Comparison of ENCODE assay signal across 1 cellular context in genomic region chr22:29799217-29799680, GRCh38.
A peak's percentile ranks its signal among the peaks of the same experiment; 100 is the strongest.
TF ChIP-seq lines count a peak whose summit lies in the region.

No MANE protein-coding gene starts in this region.

TF ChIP-seq in HepG2, 621 proteins besides CTCF, POLR2A, EP300 and RAD21 (continued from another document and continues in another):
- no peak for TF ChIP-seq ZBTB40 (IDR thresholded peaks at IDR 0.05)
- no peak for TF ChIP-seq ZBTB40 (CRISPR knock-in tag; IDR thresholded peaks at IDR 0.05)
- TF ChIP-seq, protein P1, sequence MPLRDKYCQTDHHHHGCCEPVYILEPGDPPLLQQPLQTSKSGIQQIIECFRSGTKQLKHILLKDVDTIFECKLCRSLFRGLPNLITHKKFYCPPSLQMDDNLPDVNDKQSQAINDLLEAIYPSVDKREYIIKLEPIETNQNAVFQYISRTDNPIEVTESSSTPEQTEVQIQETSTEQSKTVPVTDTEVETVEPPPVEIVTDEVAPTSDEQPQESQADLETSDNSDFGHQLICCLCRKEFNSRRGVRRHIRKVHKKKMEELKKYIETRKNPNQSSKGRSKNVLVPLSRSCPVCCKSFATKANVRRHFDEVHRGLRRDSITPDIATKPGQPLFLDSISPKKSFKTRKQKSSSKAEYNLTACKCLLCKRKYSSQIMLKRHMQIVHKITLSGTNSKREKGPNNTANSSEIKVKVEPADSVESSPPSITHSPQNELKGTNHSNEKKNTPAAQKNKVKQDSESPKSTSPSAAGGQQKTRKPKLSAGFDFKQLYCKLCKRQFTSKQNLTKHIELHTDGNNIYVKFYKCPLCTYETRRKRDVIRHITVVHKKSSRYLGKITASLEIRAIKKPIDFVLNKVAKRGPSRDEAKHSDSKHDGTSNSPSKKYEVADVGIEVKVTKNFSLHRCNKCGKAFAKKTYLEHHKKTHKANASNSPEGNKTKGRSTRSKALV (CRISPR knock-in tag; IDR thresholded peaks at IDR 0.05): no peak
- TF ChIP-seq ARNT2 (CRISPR knock-in tag; IDR thresholded peaks at IDR 0.05; ENCODE audit: low read depth): 0 out of 2 replicates have a peak, but pooled peaks have one; percentile 45
- no peak for TF ChIP-seq ZFP41 (CRISPR knock-in tag; IDR thresholded peaks at IDR 0.05; ENCODE audit: borderline replicate concordance)
- TF ChIP-seq NFATC3 (CRISPR knock-in tag; IDR thresholded peaks at IDR 0.05): no peak
- TF ChIP-seq, protein P2, sequence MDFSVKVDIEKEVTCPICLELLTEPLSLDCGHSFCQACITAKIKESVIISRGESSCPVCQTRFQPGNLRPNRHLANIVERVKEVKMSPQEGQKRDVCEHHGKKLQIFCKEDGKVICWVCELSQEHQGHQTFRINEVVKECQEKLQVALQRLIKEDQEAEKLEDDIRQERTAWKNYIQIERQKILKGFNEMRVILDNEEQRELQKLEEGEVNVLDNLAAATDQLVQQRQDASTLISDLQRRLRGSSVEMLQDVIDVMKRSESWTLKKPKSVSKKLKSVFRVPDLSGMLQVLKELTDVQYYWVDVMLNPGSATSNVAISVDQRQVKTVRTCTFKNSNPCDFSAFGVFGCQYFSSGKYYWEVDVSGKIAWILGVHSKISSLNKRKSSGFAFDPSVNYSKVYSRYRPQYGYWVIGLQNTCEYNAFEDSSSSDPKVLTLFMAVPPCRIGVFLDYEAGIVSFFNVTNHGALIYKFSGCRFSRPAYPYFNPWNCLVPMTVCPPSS (IDR thresholded peaks at IDR 0.05): no peak
- no peak for TF ChIP-seq EHMT2 (IDR thresholded peaks at IDR 0.05; ENCODE audit: borderline replicate concordance, low read depth, low read length)
- peak; percentile 77 for TF ChIP-seq KAT8 (CRISPR knock-in tag; IDR thresholded peaks at IDR 0.05)
- no peak for TF ChIP-seq ZNF75D (CRISPR knock-in tag; IDR thresholded peaks at IDR 0.05; ENCODE audit: borderline replicate concordance)
- TF ChIP-seq, protein P3, sequence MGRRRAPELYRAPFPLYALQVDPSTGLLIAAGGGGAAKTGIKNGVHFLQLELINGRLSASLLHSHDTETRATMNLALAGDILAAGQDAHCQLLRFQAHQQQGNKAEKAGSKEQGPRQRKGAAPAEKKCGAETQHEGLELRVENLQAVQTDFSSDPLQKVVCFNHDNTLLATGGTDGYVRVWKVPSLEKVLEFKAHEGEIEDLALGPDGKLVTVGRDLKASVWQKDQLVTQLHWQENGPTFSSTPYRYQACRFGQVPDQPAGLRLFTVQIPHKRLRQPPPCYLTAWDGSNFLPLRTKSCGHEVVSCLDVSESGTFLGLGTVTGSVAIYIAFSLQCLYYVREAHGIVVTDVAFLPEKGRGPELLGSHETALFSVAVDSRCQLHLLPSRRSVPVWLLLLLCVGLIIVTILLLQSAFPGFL (CRISPR knock-in tag; IDR thresholded peaks at IDR 0.05): no peak
- TF ChIP-seq ZNF446 (CRISPR knock-in tag; IDR thresholded peaks at IDR 0.05): no peak
- TF ChIP-seq HNRNPUL1 (IDR thresholded peaks at IDR 0.05; ENCODE audit: low read depth, low read length): no peak
- TF ChIP-seq PHF21A (CRISPR knock-in tag; IDR thresholded peaks at IDR 0.05): peak; percentile 83
- TF ChIP-seq, protein P4, sequence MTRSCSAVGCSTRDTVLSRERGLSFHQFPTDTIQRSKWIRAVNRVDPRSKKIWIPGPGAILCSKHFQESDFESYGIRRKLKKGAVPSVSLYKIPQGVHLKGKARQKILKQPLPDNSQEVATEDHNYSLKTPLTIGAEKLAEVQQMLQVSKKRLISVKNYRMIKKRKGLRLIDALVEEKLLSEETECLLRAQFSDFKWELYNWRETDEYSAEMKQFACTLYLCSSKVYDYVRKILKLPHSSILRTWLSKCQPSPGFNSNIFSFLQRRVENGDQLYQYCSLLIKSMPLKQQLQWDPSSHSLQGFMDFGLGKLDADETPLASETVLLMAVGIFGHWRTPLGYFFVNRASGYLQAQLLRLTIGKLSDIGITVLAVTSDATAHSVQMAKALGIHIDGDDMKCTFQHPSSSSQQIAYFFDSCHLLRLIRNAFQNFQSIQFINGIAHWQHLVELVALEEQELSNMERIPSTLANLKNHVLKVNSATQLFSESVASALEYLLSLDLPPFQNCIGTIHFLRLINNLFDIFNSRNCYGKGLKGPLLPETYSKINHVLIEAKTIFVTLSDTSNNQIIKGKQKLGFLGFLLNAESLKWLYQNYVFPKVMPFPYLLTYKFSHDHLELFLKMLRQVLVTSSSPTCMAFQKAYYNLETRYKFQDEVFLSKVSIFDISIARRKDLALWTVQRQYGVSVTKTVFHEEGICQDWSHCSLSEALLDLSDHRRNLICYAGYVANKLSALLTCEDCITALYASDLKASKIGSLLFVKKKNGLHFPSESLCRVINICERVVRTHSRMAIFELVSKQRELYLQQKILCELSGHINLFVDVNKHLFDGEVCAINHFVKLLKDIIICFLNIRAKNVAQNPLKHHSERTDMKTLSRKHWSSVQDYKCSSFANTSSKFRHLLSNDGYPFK (CRISPR knock-in tag; IDR thresholded peaks at IDR 0.05; ENCODE audit: borderline replicate concordance): no peak
- no peak for TF ChIP-seq ZNF598 (CRISPR knock-in tag; IDR thresholded peaks at IDR 0.05; ENCODE audit: borderline replicate concordance)
- no peak for TF ChIP-seq ZNF780A (CRISPR knock-in tag; IDR thresholded peaks at IDR 0.05)
- TF ChIP-seq ZNF354B (CRISPR knock-in tag; IDR thresholded peaks at IDR 0.05): no peak
- no peak for TF ChIP-seq ZNF180 (CRISPR knock-in tag; IDR thresholded peaks at IDR 0.05; ENCODE audit: borderline replicate concordance, low read depth)
- TF ChIP-seq ZNF597 (CRISPR knock-in tag; IDR thresholded peaks at IDR 0.05): no peak
- no peak for TF ChIP-seq SMAD1 (CRISPR knock-in tag; IDR thresholded peaks at IDR 0.05; ENCODE audit: borderline replicate concordance, low read depth)
- TF ChIP-seq ZNF317 (CRISPR knock-in tag; IDR thresholded peaks at IDR 0.05): no peak
- TF ChIP-seq ZNF329 (CRISPR knock-in tag; IDR thresholded peaks at IDR 0.05; ENCODE audit: low read depth): no peak
- TF ChIP-seq, protein P5, sequence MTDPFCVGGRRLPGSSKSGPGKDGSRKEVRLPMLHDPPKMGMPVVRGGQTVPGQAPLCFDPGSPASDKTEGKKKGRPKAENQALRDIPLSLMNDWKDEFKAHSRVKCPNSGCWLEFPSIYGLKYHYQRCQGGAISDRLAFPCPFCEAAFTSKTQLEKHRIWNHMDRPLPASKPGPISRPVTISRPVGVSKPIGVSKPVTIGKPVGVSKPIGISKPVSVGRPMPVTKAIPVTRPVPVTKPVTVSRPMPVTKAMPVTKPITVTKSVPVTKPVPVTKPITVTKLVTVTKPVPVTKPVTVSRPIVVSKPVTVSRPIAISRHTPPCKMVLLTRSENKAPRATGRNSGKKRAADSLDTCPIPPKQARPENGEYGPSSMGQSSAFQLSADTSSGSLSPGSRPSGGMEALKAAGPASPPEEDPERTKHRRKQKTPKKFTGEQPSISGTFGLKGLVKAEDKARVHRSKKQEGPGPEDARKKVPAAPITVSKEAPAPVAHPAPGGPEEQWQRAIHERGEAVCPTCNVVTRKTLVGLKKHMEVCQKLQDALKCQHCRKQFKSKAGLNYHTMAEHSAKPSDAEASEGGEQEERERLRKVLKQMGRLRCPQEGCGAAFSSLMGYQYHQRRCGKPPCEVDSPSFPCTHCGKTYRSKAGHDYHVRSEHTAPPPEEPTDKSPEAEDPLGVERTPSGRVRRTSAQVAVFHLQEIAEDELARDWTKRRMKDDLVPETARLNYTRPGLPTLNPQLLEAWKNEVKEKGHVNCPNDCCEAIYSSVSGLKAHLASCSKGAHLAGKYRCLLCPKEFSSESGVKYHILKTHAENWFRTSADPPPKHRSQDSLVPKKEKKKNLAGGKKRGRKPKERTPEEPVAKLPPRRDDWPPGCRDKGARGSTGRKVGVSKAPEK (CRISPR knock-in tag; IDR thresholded peaks at IDR 0.05; ENCODE audit: borderline replicate concordance): no peak
- no peak for TF ChIP-seq SATB2 (CRISPR knock-in tag; IDR thresholded peaks at IDR 0.05)
- TF ChIP-seq, protein P6, sequence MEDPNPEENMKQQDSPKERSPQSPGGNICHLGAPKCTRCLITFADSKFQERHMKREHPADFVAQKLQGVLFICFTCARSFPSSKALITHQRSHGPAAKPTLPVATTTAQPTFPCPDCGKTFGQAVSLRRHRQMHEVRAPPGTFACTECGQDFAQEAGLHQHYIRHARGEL (CRISPR knock-in tag; IDR thresholded peaks at IDR 0.05): no peak
- no peak for TF ChIP-seq ZNF20 (CRISPR knock-in tag; IDR thresholded peaks at IDR 0.05)
- no peak for TF ChIP-seq ARID2 (CRISPR knock-in tag; IDR thresholded peaks at IDR 0.05; ENCODE audit: borderline replicate concordance)
- peak; percentile 75; the same call in 1 of the 2 replicates for TF ChIP-seq RXRB (CRISPR knock-in tag; IDR thresholded peaks at IDR 0.05; ENCODE audit: borderline replicate concordance)
- TF ChIP-seq U2AF1 (optimal IDR thresholded peaks at IDR 0.05; ENCODE audit: low read depth, low read length): no peak
- no peak for TF ChIP-seq MED13 (CRISPR knock-in tag; IDR thresholded peaks at IDR 0.05)
- no peak for TF ChIP-seq KDM5A (IDR thresholded peaks at IDR 0.05; ENCODE audit: borderline replicate concordance, low read length)
- no peak for TF ChIP-seq PRPF4 (IDR thresholded peaks at IDR 0.05; ENCODE audit: low read depth, low read length, poor library complexity, severe bottlenecking)
- no peak for TF ChIP-seq ZNF432 (CRISPR knock-in tag; IDR thresholded peaks at IDR 0.05; ENCODE audit: borderline replicate concordance)
- no peak for TF ChIP-seq ZNF788 (CRISPR knock-in tag; IDR thresholded peaks at IDR 0.05; ENCODE audit: borderline replicate concordance)
- TF ChIP-seq GFI1 (CRISPR knock-in tag; IDR thresholded peaks at IDR 0.05; ENCODE audit: borderline replicate concordance): no peak
- no peak for TF ChIP-seq ZNF33A (CRISPR knock-in tag; IDR thresholded peaks at IDR 0.05; ENCODE audit: borderline replicate concordance)
- peak; percentile 78 for TF ChIP-seq THAP11 (CRISPR knock-in tag; IDR thresholded peaks at IDR 0.05)
- no peak for TF ChIP-seq TEAD2 (CRISPR knock-in tag; IDR thresholded peaks at IDR 0.05)
- no peak for TF ChIP-seq PHB2 (IDR thresholded peaks at IDR 0.05; ENCODE audit: partially characterized antibody)
- peak; percentile 98 for TF ChIP-seq NFE2L2 (IDR thresholded peaks at IDR 0.05; ENCODE audit: low read length)
- TF ChIP-seq ZNF850 (CRISPR knock-in tag; conservative IDR thresholded peaks at IDR 0.05): no peak
